19 cellular contexts compared by ENCODE assay signal in the genomic region with DNA sequence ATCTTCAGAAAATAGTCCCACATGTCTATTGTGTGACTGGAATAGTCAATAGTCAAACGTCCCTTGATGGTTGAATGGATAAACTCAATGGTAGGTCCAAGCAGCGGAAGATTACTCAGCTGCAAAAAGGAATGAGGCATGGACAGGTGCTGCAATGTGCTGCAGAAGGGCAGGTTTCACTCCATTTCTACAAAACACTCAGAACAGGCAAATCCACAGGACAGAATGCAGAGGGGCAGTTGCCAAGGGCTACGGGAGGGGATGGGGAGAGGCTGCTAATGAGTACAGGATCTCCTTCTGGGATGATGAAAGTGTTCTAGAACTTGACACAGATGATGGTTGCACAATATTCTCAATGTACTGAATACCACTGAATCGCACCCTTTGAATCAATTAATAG.
A peak's percentile ranks its signal among the peaks of the same experiment; 100 is the strongest.
DNase-seq lines count a peak whose midpoint lies in the region; ATAC-seq, FAIRE-seq and TF ChIP-seq lines count a peak whose summit lies in the region.
"Had no signal": no experiment of that assay in that cellular context is flagged by ENCODE, and none has a peak within 500 bp of the region (broad histone marks: within the 10 kb centered on the region; RNA-seq: fewer than 3 reads in every experiment).

No MANE protein-coding gene starts in this region.

- FAIRE-seq in bronchial epithelial cell (lab: Jason Lieb, UNC) (peak; percentile 13), urothelium cell line (lab: Jason Lieb, UNC) (peak; percentile 76)
- FAIRE-seq: G401.6, GM12892 had no signal

- H2AK5ac ChIP-seq in IMR-90 (ENCODE audit: low read depth, low read length) = no peak overlapping the region

- H2AK9ac ChIP-seq in IMR-90 (replicated peaks; ENCODE audit: low read depth, low read length, poor library complexity) = no peak overlapping the region

- H3K9me3 ChIP-seq in IMR-90 (ENCODE audit: control insufficient read depth, insufficient read depth, low read length) = no peaks in the 10 kb centered on the region
- no peaks in the 10 kb centered on the region for H3K9me3 ChIP-seq in adrenal gland (replicated peaks in 1 of 3)
- H3K9me3 ChIP-seq: BE2C had no signal

- no peak for ATAC-seq in IMR-90 (ENCODE audit: low read depth)
- ATAC-seq: HCT116 had no signal

- H2BK20ac ChIP-seq in IMR-90 (ENCODE audit: low read depth, low read length) = no peak overlapping the region

- in situ Hi-C loops in IMR-90 (cut with MboI; ENCODE audit: low sequenced_read_pairs) = no loop called here

- H3K14ac ChIP-seq in IMR-90 (replicated peaks; ENCODE audit: low read depth, low read length) = no peak overlapping the region

- no peak overlapping the region for H3K18ac ChIP-seq in IMR-90 (ENCODE audit: low read depth, low read length)

- no peaks in the 10 kb centered on the region for H4K20me1 ChIP-seq in IMR-90 (ENCODE audit: insufficient read depth, low read length)

- H2BK120ac ChIP-seq in IMR-90 (ENCODE audit: low read depth, low read length) = no peak overlapping the region

- no peaks in the 10 kb centered on the region for H3K36me3 Mint-ChIP-seq in Calu3 (ENCODE audit: insufficient read depth, unreplicated experiment)
- H3K36me3 Mint-ChIP-seq: CD14-positive monocyte; CD8-positive, alpha-beta memory T cell had no signal

- BruUV-seq in IMR-90 (replicated peaks; lab: Mats Ljungman, UMichigan) (no TSS peak), Calu3 (replicated peaks; lab: Mats Ljungman, UMichigan) (no TSS peak)

- dilution Hi-C loops in IMR-90 (cut with HindIII; ENCODE audit: low sequenced_read_pairs, unreplicated experiment) = no loop called here

- no peak overlapping the region for H4K8ac ChIP-seq in IMR-90 (ENCODE audit: low read depth in 2 of 2, low read length in 2 of 2)

- no peaks in the 10 kb centered on the region for H3K9me3 Mint-ChIP-seq in Calu3 (ENCODE audit: low read depth, unreplicated experiment)
- H3K9me3 Mint-ChIP-seq: CD4-positive, alpha-beta T cell had no signal

- no peak overlapping the region for H2BK5ac ChIP-seq in IMR-90 (ENCODE audit: low read depth, low read length, poor library complexity, severe bottlenecking)

- no peak overlapping the region for H3K4me2 ChIP-seq in IMR-90 (ENCODE audit: low read depth, low read length)
- H3K4me2 ChIP-seq: GM23338 had no signal

- intact Hi-C loops in IMR-90 (cut with micrococcal nuclease) = no loop called here
- intact Hi-C loops in Calu3 (cut with micrococcal nuclease; ENCODE audit: unreplicated experiment) = no loop called here
- intact Hi-C loops in adrenal gland (cut with DNase I) = no loop called here

- WGBS in IMR-90 (ENCODE audit: extremely low coverage in 2 of 2, insufficient read length in 1 of 2), 2 experiments = no CpG with 5 or more reads among the region's 4 CpGs
- WGBS in adrenal gland, 4 donors = 66 to 84% (median 73%) methylated on average over 4 of the region's 4 CpGs

- H3K4me3 ChIP-seq in IMR-90 (ENCODE audit: insufficient read depth, low read depth, low read length) = no peak overlapping the region
- no peak overlapping the region for H3K4me3 ChIP-seq in bronchial epithelial cell (ENCODE audit: low read depth, low read length)
- H3K4me3 ChIP-seq in adrenal gland = no peak overlapping the region
- H3K4me3 ChIP-seq: BLaER1 treated with 17β-estradiol and CSF1 and Interleukin-3, amounts not matched to agents 10 nM and 100 nM; GM23338 had no signal

- DNase-seq in Ammon's horn (ENCODE audit: low spot score) (peak; percentile 27), IMR-90 (no peak), bronchial epithelial cell (ENCODE audit: low read depth) (no peak), urothelium cell line (ENCODE audit: low spot score) (no peak), Calu3 (no peak), activated gamma-delta T cell (lab: John Stamatoyannopoulos, UW) (no peak), adrenal gland (no peak)
- DNase-seq: BE2C; CD4-positive, alpha-beta T cell; CD8-positive, alpha-beta memory T cell; DMS53; DMS79 treated with DMSO at 0.1 percent for 48 hours; H9 had no signal

- H3K4me3 Mint-ChIP-seq in Calu3 (ENCODE audit: low read depth, unreplicated experiment) = no peak overlapping the region
- H3K4me3 Mint-ChIP-seq: CD14-positive monocyte; CD4-positive, alpha-beta T cell; CD8-positive, alpha-beta memory T cell; GM23338; H9 had no signal

- no peak overlapping the region for H4K91ac ChIP-seq in IMR-90 (ENCODE audit: insufficient read depth, low read depth, low read length)

- H2BK15ac ChIP-seq in IMR-90 (ENCODE audit: low read depth, low read length) = no peak overlapping the region

- H3K23ac ChIP-seq in IMR-90 (ENCODE audit: low read depth, low read length) = no peak overlapping the region

- TF ChIP-seq RAD21 in IMR-90 (IDR thresholded peaks at IDR 0.05; ENCODE audit: low read length) = no peak

- H3K27me3 ChIP-seq in IMR-90 (ENCODE audit: control insufficient read depth, insufficient read depth, low read length) = no peaks in the 10 kb centered on the region
- H3K27me3 ChIP-seq in bronchial epithelial cell (ENCODE audit: control insufficient read depth, insufficient read depth, low read length) = no peaks in the 10 kb centered on the region
- no peaks in the 10 kb centered on the region for H3K27me3 ChIP-seq in adrenal gland

- H3K79me1 ChIP-seq in IMR-90 (ENCODE audit: low read depth in 1 of 2, low read length in 2 of 2) = no peaks in the 10 kb centered on the region

- H3K27ac ChIP-seq in IMR-90 (ENCODE audit: insufficient read depth, low read length) (no peak overlapping the region), adrenal gland (no peak overlapping the region)
- H3K27ac ChIP-seq: BLaER1 treated with 17β-estradiol and CSF1 and Interleukin-3, amounts not matched to agents 10 nM and 100 nM had no signal

- no peak overlapping the region for H3K27ac Mint-ChIP-seq in Calu3 (ENCODE audit: unreplicated experiment)
- H3K27ac Mint-ChIP-seq: CD14-positive monocyte; CD4-positive, alpha-beta T cell; CD8-positive, alpha-beta memory T cell; GM23338; H9 had no signal

- no peak overlapping the region for H3K9ac ChIP-seq in IMR-90 (ENCODE audit: low read depth, low read length)
- H3K9ac ChIP-seq: BLaER1 treated with 17β-estradiol and CSF1 and Interleukin-3, amounts not matched to agents 10 nM and 100 nM had no signal

- H3K36me3 ChIP-seq in IMR-90 (ENCODE audit: control insufficient read depth, insufficient read depth, low read length) (no peaks in the 10 kb centered on the region), bronchial epithelial cell (ENCODE audit: control insufficient read depth, insufficient read depth, low read length) (no peaks in the 10 kb centered on the region), adrenal gland (replicated peaks in 1 of 2) (no peaks in the 10 kb centered on the region)
- H3K36me3 ChIP-seq: BE2C; BLaER1 treated with 17β-estradiol and CSF1 and Interleukin-3, amounts not matched to agents 10 nM and 100 nM had no signal

- POLR2A ChIA-PET in IMR-90 (lab: Charles Lee; ENCODE audit: unreplicated experiment) = no interaction called here

- H4K5ac ChIP-seq in IMR-90 (ENCODE audit: low read depth, low read length) = no peak overlapping the region

- H3K56ac ChIP-seq in IMR-90 (ENCODE audit: extremely low read depth, insufficient read depth, low read length) = no peak overlapping the region

- TF ChIP-seq CTCF in IMR-90 (conservative IDR thresholded peaks at IDR 0.05; ENCODE audit: low read depth, low read length) (no peak), bronchial epithelial cell (IDR thresholded peaks at IDR 0.05; ENCODE audit: insufficient read depth, low read length, severe bottlenecking) (no peak), Calu3 (IDR thresholded peaks at IDR 0.05; ENCODE audit: unreplicated experiment) (no peak), adrenal gland (IDR thresholded peaks at IDR 0.05) (no peak)

- CTCF ChIA-PET in IMR-90 (lab: Yijun Ruan, JAX) = no interaction called here
- CTCF ChIA-PET in Calu3 (lab: Charles Lee) = no interaction called here

- no peak overlapping the region for H3K4ac ChIP-seq in IMR-90 (ENCODE audit: low read depth, low read length)

- no peaks in the 10 kb centered on the region for H3K4me1 ChIP-seq in IMR-90 (ENCODE audit: control insufficient read depth, insufficient read depth, low read length)
- no peaks in the 10 kb centered on the region for H3K4me1 ChIP-seq in adrenal gland (replicated peaks in 1 of 2)
- H3K4me1 ChIP-seq: BE2C had no signal

- no peak overlapping the region for H2AFZ ChIP-seq in IMR-90 (replicated peaks; ENCODE audit: low read length, poor library complexity)
- H2AFZ ChIP-seq: GM23338 had no signal

- no peaks in the 10 kb centered on the region for H3K4me1 Mint-ChIP-seq in Calu3 (ENCODE audit: low read depth, unreplicated experiment)
- H3K4me1 Mint-ChIP-seq: CD14-positive monocyte; CD8-positive, alpha-beta memory T cell; GM23338 had no signal

- no peak for TF ChIP-seq POLR2A in IMR-90 (IDR thresholded peaks at IDR 0.05; ENCODE audit: low read depth, low read length)
- TF ChIP-seq POLR2A in adrenal gland (IDR thresholded peaks at IDR 0.05) = no peak

- no peaks in the 10 kb centered on the region for H3K9me1 ChIP-seq in IMR-90 (ENCODE audit: insufficient read depth, low read length)

- H3K27me3 Mint-ChIP-seq in Calu3 (ENCODE audit: unreplicated experiment) = peaks cover 81% of the 10 kb centered on the region

TF ChIP-seq in IMR-90, 13 proteins besides CTCF, POLR2A, EP300 and RAD21:
- TF ChIP-seq CHD1 (IDR thresholded peaks at IDR 0.05; ENCODE audit: low read depth, low read length) = no peak
- peak; percentile 32; the same call in 1 of the 2 replicates for TF ChIP-seq CEBPB (IDR thresholded peaks at IDR 0.05; ENCODE audit: low read depth, low read length)
